ENCODE assay signal across 8 cellular contexts in genomic region chr1:55140546-55140983, GRCh38.
DNase-seq lines count a peak whose midpoint lies in the region; ATAC-seq and TF ChIP-seq lines count a peak whose summit lies in the region.

No MANE protein-coding gene starts in this region.

- H3K36me3 Mint-ChIP-seq in activated CD4-positive, alpha-beta T cell treated with anti-CD3 and anti-CD28 coated beads, Interleukin-2, amount 10 ng/mL, durations not matched to agents 7 days and 5 days (ENCODE audit: low read depth), result peaks cover 25% of the 10 kb centered on the region
- H3K36me3 Mint-ChIP-seq in memory B cell, result peaks cover 10% of the 10 kb centered on the region

- peak; percentile 80 for DNase-seq in BJ (ENCODE audit: low read depth)
- peak; percentile 46 for DNase-seq in NCI-H748 treated with DMSO at 0.1 percent for 48 hours (lab: John Stamatoyannopoulos, UW)
- DNase-seq in activated CD4-positive, alpha-beta T cell treated with anti-CD3 and anti-CD28 coated beads, Interleukin-2, amount 10 ng/mL, durations not matched to agents 7 days and 5 days, result peak; percentile 87
- DNase-seq in effector CD4-positive, alpha-beta T cell, result peak; percentile 67
- DNase-seq in memory B cell (ENCODE audit: low spot score in 2 of 2), result peak; percentile 23 to 70
- DNase-seq in stimulated activated CD8-positive, alpha-beta memory T cell treated with anti-CD3 and anti-CD28 coated beads, Interleukin-2, amount 100 ng/mL, for 48 hours (ENCODE audit: low read depth in 2 of 2), result peak; percentile 29 to 32

- TF ChIP-seq CTCF in BJ (IDR thresholded peaks at IDR 0.05; ENCODE audit: insufficient read depth, low read depth, low read length), result peak; percentile 81

- no peaks in the 10 kb centered on the region for H3K27me3 ChIP-seq in BJ (ENCODE audit: control insufficient read depth, insufficient read depth, low read length)

- peaks cover 18% of the 10 kb centered on the region for H3K4me1 Mint-ChIP-seq in activated CD4-positive, alpha-beta T cell treated with anti-CD3 and anti-CD28 coated beads, Interleukin-2, amount 10 ng/mL, durations not matched to agents 7 days and 5 days
- H3K4me1 Mint-ChIP-seq in memory B cell, result peaks cover 7% of the 10 kb centered on the region

- ATAC-seq in GM19043 (IDR thresholded peaks at IDR 0.05; ENCODE audit: low read depth, unreplicated experiment) (peak; percentile 84), HG03520 (IDR thresholded peaks at IDR 0.05; ENCODE audit: unreplicated experiment) (peak; percentile 60), memory B cell (ENCODE audit: low read depth) (peak; percentile 96)

- H3K4me3 Mint-ChIP-seq in activated CD4-positive, alpha-beta T cell treated with anti-CD3 and anti-CD28 coated beads, Interleukin-2, amount 10 ng/mL, durations not matched to agents 7 days and 5 days, result no peak overlapping the region
- no peak overlapping the region for H3K4me3 Mint-ChIP-seq in memory B cell

- no peaks in the 10 kb centered on the region for H3K9me3 Mint-ChIP-seq in activated CD4-positive, alpha-beta T cell treated with anti-CD3 and anti-CD28 coated beads, Interleukin-2, amount 10 ng/mL, durations not matched to agents 7 days and 5 days
- no peaks in the 10 kb centered on the region for H3K9me3 Mint-ChIP-seq in memory B cell

- H3K27me3 Mint-ChIP-seq in activated CD4-positive, alpha-beta T cell treated with anti-CD3 and anti-CD28 coated beads, Interleukin-2, amount 10 ng/mL, durations not matched to agents 7 days and 5 days, result no peaks in the 10 kb centered on the region
- no peaks in the 10 kb centered on the region for H3K27me3 Mint-ChIP-seq in memory B cell

- no peak overlapping the region for H3K4me3 ChIP-seq in BJ (ENCODE audit: low read depth, low read length)

- H3K27ac Mint-ChIP-seq in activated CD4-positive, alpha-beta T cell treated with anti-CD3 and anti-CD28 coated beads, Interleukin-2, amount 10 ng/mL, durations not matched to agents 7 days and 5 days, result peak overlapping the region; percentile 55
- H3K27ac Mint-ChIP-seq in memory B cell, result peak overlapping the region; percentile 24

- CTCF ChIA-PET in BJ (lab: Yijun Ruan, JAX), result interaction anchor here (1.0 to 12.3 kb wide), 5 partner anchors 13 to 139 kb away, joined by 3 to 131 read pairs (median 9); no protein-coding TSS in a partner anchor
- CTCF ChIA-PET in activated CD4-positive, alpha-beta T cell treated with anti-CD3 and anti-CD28 coated beads, Interleukin-2, amount 10 ng/mL, durations not matched to agents 7 days and 5 days (lab: Charles Lee), result no interaction called here

- peaks cover 19% of the 10 kb centered on the region for H3K36me3 ChIP-seq in BJ (ENCODE audit: control insufficient read depth, insufficient read depth, low read length)

- POLR2A ChIA-PET in BJ (lab: Charles Lee), result no interaction called here
- POLR2A ChIA-PET in activated CD4-positive, alpha-beta T cell treated with anti-CD3 and anti-CD28 coated beads, Interleukin-2, amount 10 ng/mL, durations not matched to agents 7 days and 5 days (lab: Charles Lee), result no interaction called here

Comparison
In these comparisons a context has a peak if more than half of its experiments do, and no peak if none do; other contexts are left out.
1. DNase-seq: peak in every context shown above with its lines; median percentile 87 in activated CD4-positive, alpha-beta T cell treated with anti-CD3 and anti-CD28 coated beads, Interleukin-2, amount 10 ng/mL, durations not matched to agents 7 days and 5 days; 80 in BJ; 67 in effector CD4-positive, alpha-beta T cell; 46 in memory B cell; 46 in NCI-H748 treated with DMSO at 0.1 percent for 48 hours; 30 in stimulated activated CD8-positive, alpha-beta memory T cell treated with anti-CD3 and anti-CD28 coated beads, Interleukin-2, amount 100 ng/mL, for 48 hours.